Comparison of ENCODE assay signal across 8 cellular contexts in the genomic region with DNA sequence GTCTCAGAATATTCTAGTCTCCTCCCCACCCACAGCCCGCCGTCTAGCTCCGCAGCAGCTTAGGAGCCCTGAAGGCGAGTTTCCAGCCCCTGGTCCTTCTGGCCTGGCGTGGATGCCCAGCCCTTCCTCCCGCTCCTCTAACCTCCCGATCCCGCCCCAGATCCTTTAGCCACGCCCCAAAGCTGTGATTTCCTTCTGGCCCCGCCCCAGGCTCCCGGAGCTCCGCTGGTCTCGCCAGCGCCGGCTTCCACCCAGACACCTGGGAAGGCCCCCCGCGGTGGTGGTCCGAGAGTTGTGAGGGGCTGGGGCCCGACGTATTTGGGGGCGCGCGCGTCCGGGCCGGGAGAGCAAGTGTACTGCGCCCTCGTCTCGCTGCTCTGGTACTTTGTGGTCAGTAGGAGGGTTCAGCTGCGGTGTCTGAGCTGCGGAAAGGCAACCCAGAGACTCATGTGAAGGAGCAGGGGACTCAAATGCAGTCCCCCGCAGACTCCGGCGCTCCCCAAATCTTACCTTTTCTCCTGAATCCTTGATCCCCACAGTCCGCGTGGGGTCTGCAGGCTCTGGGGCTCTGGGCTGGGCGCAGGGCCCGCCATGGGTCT.
DNase-seq lines count a peak whose midpoint lies in the region; TF ChIP-seq lines count a peak whose summit lies in the region.

A gene (minus strand): TSS at position 114 of the 599 bp plus-strand sequence. CDS start 2,374 bp downstream, outside the sequence.

- H3K4me3 Mint-ChIP-seq in T-helper 2 cell treated with Interferon-gamma antibody and Interleukin-4, amounts not matched to agents 5 μg/mL and 100 μg/mL, for 36 hours, result peak within 1 kb of the TSS; percentile 69

- DNase-seq in NCI-H345 (lab: John Stamatoyannopoulos, UW) (peak; percentile 5), NCI-H345 treated with DMSO at 0.1 percent for 48 hours (lab: John Stamatoyannopoulos, UW; ENCODE audit: unreplicated experiment) (no peak), coronary artery (ENCODE audit: low spot score) (no peak), left kidney (ENCODE audit: low read depth, low spot score) (peak; percentile 86), NCI-H1048 (lab: John Stamatoyannopoulos, UW) (no peak), NCI-H1092 treated with DMSO at 0.1 percent for 48 hours (lab: John Stamatoyannopoulos, UW) (no peak)
- peak; percentile 27 for DNase-seq in T-helper 2 cell treated with Interferon-gamma antibody and Interleukin-4, amounts not matched to agents 5 μg/mL and 100 μg/mL, for 36 hours (ENCODE audit: low spot score)
- DNase-seq in stimulated activated CD4-positive, alpha-beta T cell treated with anti-CD3 and anti-CD28 coated beads, TNF-alpha, amount 100 ng/mL, for 48 hours (ENCODE audit: low read depth in 3 of 3), result peak in 2 of 3 donors; percentile 33 to 36

- H3K4me1 Mint-ChIP-seq in T-helper 2 cell treated with Interferon-gamma antibody and Interleukin-4, amounts not matched to agents 5 μg/mL and 100 μg/mL, for 36 hours (ENCODE audit: low read depth), result peaks cover 16% of the 10 kb centered on the region

- peaks cover 61% of the 10 kb centered on the region for H3K27me3 Mint-ChIP-seq in T-helper 2 cell treated with Interferon-gamma antibody and Interleukin-4, amounts not matched to agents 5 μg/mL and 100 μg/mL, for 36 hours (ENCODE audit: low read depth)

- peak within 1 kb of the TSS; percentile 83 for H3K4me3 ChIP-seq in coronary artery

- no peak within 1 kb of the TSS for H3K27ac Mint-ChIP-seq in T-helper 2 cell treated with Interferon-gamma antibody and Interleukin-4, amounts not matched to agents 5 μg/mL and 100 μg/mL, for 36 hours

- H3K9me3 Mint-ChIP-seq in T-helper 2 cell treated with Interferon-gamma antibody and Interleukin-4, amounts not matched to agents 5 μg/mL and 100 μg/mL, for 36 hours, result no peaks in the 10 kb centered on the region

- H3K36me3 Mint-ChIP-seq in T-helper 2 cell treated with Interferon-gamma antibody and Interleukin-4, amounts not matched to agents 5 μg/mL and 100 μg/mL, for 36 hours (ENCODE audit: low read depth), result no peaks in the 10 kb centered on the region

- no peak for TF ChIP-seq CTCF in coronary artery (IDR thresholded peaks at IDR 0.05)

- no peak within 1 kb of the TSS for H3K27ac ChIP-seq in coronary artery

Comparison
In these comparisons a context has a peak if more than half of its experiments do, and no peak if none do; other contexts are left out.
1. DNase-seq: peak in NCI-H345 (single experiment), T-helper 2 cell treated with Interferon-gamma antibody and Interleukin-4, amounts not matched to agents 5 μg/mL and 100 μg/mL, for 36 hours (single experiment), left kidney (single experiment) and stimulated activated CD4-positive, alpha-beta T cell treated with anti-CD3 and anti-CD28 coated beads, TNF-alpha, amount 100 ng/mL, for 48 hours (2 of 3); none in NCI-H345 treated with DMSO at 0.1 percent for 48 hours (single experiment), coronary artery (single experiment), NCI-H1048 (single experiment) and NCI-H1092 treated with DMSO at 0.1 percent for 48 hours (single experiment).